1 cellular context compared by ENCODE assay signal in genomic region chr3:63450023-63450422, GRCh38.
TF ChIP-seq lines count a peak whose summit lies in the region.

No MANE protein-coding gene starts in this region.

TF ChIP-seq in SK-N-SH treated with all-trans-retinoic acid at 6 μM for 48 hours, 23 proteins besides CTCF, POLR2A, EP300 and RAD21 (continued from another document):
- TF ChIP-seq, protein P1, sequence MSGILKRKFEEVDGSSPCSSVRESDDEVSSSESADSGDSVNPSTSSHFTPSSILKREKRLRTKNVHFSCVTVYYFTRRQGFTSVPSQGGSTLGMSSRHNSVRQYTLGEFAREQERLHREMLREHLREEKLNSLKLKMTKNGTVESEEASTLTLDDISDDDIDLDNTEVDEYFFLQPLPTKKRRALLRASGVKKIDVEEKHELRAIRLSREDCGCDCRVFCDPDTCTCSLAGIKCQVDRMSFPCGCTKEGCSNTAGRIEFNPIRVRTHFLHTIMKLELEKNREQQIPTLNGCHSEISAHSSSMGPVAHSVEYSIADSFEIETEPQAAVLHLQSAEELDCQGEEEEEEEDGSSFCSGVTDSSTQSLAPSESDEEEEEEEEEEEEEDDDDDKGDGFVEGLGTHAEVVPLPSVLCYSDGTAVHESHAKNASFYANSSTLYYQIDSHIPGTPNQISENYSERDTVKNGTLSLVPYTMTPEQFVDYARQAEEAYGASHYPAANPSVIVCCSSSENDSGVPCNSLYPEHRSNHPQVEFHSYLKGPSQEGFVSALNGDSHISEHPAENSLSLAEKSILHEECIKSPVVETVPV (CRISPR knock-in tag; IDR thresholded peaks at IDR 0.05): no peak
- TF ChIP-seq ZFP3 (CRISPR knock-in tag; IDR thresholded peaks at IDR 0.05): no peak
